8 cellular contexts compared by ENCODE assay signal in the genomic region with DNA sequence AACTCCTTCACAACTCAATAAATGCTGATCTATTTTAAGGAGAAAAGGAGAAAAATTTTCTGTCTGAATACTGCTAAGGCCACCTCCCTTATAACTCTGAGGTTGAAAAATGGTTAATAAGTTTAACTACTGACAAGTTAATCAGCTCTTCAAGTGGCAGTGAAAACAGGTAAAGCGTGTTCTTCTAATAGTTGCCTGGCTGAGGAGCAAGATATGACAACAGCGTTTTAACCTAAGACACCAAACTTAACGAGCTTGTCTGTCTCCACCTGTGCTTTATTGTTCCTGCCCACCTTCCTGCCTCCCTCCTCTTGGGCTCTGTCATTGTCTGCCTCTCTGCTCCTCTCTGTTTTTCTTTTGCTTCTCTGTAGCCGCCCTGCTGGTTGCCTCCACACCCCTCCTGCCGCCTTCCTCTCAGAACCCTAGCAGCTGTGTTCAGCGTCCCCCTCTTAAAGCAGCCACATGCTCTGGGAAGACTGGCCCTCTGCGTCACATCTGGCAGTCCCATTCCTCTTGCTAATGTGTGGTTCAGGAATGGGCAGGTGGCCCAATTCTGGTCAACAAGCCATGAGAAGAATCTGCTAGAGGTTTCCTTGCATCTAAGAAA. TPM values are rescaled to one million over a fixed set of nuclear protein-coding genes. Genes with fewer than 3 reads are reported as not detected.
DNase-seq lines count a peak whose midpoint lies in the region; ATAC-seq and TF ChIP-seq lines count a peak whose summit lies in the region.

No MANE protein-coding gene starts in this region.

- H3K36me3 Mint-ChIP-seq in activated T-helper 17 cell treated with anti-CD3 and anti-CD28 coated beads, Interleukin-2, amount 50 U/mL, for 72 hours (ENCODE audit: low read depth): peaks cover 8% of the 10 kb centered on the region
- peaks cover 2% of the 10 kb centered on the region for H3K36me3 Mint-ChIP-seq in neural crest cell (ENCODE audit: low read depth)

- H3K79me2 ChIP-seq in KMS-11 (ENCODE audit: insufficient read depth, low read depth): no peaks in the 10 kb centered on the region; the same call in 1 of the 2 replicates

- H3K4me3 Mint-ChIP-seq in activated T-helper 17 cell treated with anti-CD3 and anti-CD28 coated beads, Interleukin-2, amount 50 U/mL, for 72 hours: peak overlapping the region; percentile 91
- peak overlapping the region; percentile 4 for H3K4me3 Mint-ChIP-seq in neural crest cell

- peak overlapping the region; percentile 72 for H2AFZ ChIP-seq in KMS-11 (ENCODE audit: low read depth)

- H3K27me3 ChIP-seq in KMS-11 (ENCODE audit: insufficient read depth, low read depth) (no peaks in the 10 kb centered on the region), right lobe of liver (no peaks in the 10 kb centered on the region)

- H3K27ac ChIP-seq in KMS-11: peak overlapping the region; percentile 99
- no peak overlapping the region for H3K27ac ChIP-seq in right lobe of liver

- H3K9ac ChIP-seq in KMS-11: peak overlapping the region; percentile 76

- H3K4me1 Mint-ChIP-seq in activated T-helper 17 cell treated with anti-CD3 and anti-CD28 coated beads, Interleukin-2, amount 50 U/mL, for 72 hours: peaks cover 44% of the 10 kb centered on the region
- H3K4me1 Mint-ChIP-seq in neural crest cell: peaks cover 23% of the 10 kb centered on the region

- intact Hi-C loops in right lobe of liver (cut with DNase I): no loop called here

- H3K4me2 ChIP-seq in KMS-11: peak overlapping the region; percentile 98

- no peaks in the 10 kb centered on the region for H4K20me1 ChIP-seq in KMS-11 (ENCODE audit: insufficient read depth)

- H3K4me1 ChIP-seq in KMS-11 (ENCODE audit: low read depth, poor library complexity, severe bottlenecking): peaks cover 59% of the 10 kb centered on the region
- peaks cover 0 to 9% (median 0%) of the 10 kb centered on the region in 4 donors for H3K4me1 ChIP-seq in right lobe of liver

- TF ChIP-seq CTCF in KMS-11 (conservative IDR thresholded peaks at IDR 0.05; ENCODE audit: low read depth, low read length) (no peak), neural crest cell (conservative IDR thresholded peaks at IDR 0.05) (no peak), right lobe of liver (IDR thresholded peaks at IDR 0.05) (no peak)

- H3K27ac Mint-ChIP-seq in activated T-helper 17 cell treated with anti-CD3 and anti-CD28 coated beads, Interleukin-2, amount 50 U/mL, for 72 hours: peak overlapping the region; percentile 99
- H3K27ac Mint-ChIP-seq in neural crest cell (ENCODE audit: unreplicated experiment): no peak overlapping the region

- H3K27me3 Mint-ChIP-seq in activated T-helper 17 cell treated with anti-CD3 and anti-CD28 coated beads, Interleukin-2, amount 50 U/mL, for 72 hours: no peaks in the 10 kb centered on the region
- H3K27me3 Mint-ChIP-seq in neural crest cell (ENCODE audit: low read depth): peaks cover 36% of the 10 kb centered on the region

- 70% methylated on average over 7 of the region's 7 CpGs for WGBS in right lobe of liver (ENCODE audit: insufficient coverage, low coverage, low lambda C conversion rate, missing lambda C conversion rate)

- H3K9me3 ChIP-seq in right lobe of liver: no peaks in the 10 kb centered on the region

- CTCF ChIA-PET in HEK293T (lab: Yijun Ruan, JAX): interaction anchor here (1.4 kb wide), 1 partner anchor 9 kb away, joined by 7 read pairs; no protein-coding TSS in a partner anchor

- no peaks in the 10 kb centered on the region for H3K9me3 Mint-ChIP-seq in activated T-helper 17 cell treated with anti-CD3 and anti-CD28 coated beads, Interleukin-2, amount 50 U/mL, for 72 hours
- H3K9me3 Mint-ChIP-seq in neural crest cell: peaks cover 7% of the 10 kb centered on the region

- TF ChIP-seq POLR2A in GM18505 (IDR thresholded peaks at IDR 0.05; ENCODE audit: borderline replicate concordance, extremely low read depth, insufficient read depth, insufficient read length): no peak
- no peak for TF ChIP-seq POLR2A in right lobe of liver (IDR thresholded peaks at IDR 0.05)

- no peaks in the 10 kb centered on the region for H3K36me3 ChIP-seq in KMS-11 (ENCODE audit: insufficient read depth)
- H3K36me3 ChIP-seq in right lobe of liver: no peaks in the 10 kb centered on the region

- H3K4me3 ChIP-seq in KMS-11 (IDR thresholded peaks at IDR 0.05; ENCODE audit: insufficient read depth, low read depth, low read length) (no peak overlapping the region), right lobe of liver (no peak overlapping the region)

- peak; percentile 0 for ATAC-seq in GM18505 (IDR thresholded peaks at IDR 0.05; ENCODE audit: unreplicated experiment)
- ATAC-seq in activated T-helper 17 cell treated with anti-CD3 and anti-CD28 coated beads, Interleukin-2, amount 50 U/mL, for 72 hours (replicated peaks): peak; percentile 7
- no peak for ATAC-seq in right lobe of liver
- ATAC-seq in HG03565 (IDR thresholded peaks at IDR 0.05; ENCODE audit: unreplicated experiment): no peak

- POLR2A ChIA-PET in HEK293T (lab: Yijun Ruan, JAX): no interaction called here

- DNase-seq in neural crest cell (ENCODE audit: low read depth, low spot score): no peak
- no peak for DNase-seq in HEK293T (ENCODE audit: extremely low spot score)
- DNase-seq in right lobe of liver: no peak
- no peak for DNase-seq in NCI-H2196 treated with DMSO at 0.1 percent for 48 hours (lab: John Stamatoyannopoulos, UW; ENCODE audit: unreplicated experiment)

TF ChIP-seq in HEK293T, 16 proteins besides CTCF, POLR2A, EP300 and RAD21:
- TF ChIP-seq ELF4 (IDR thresholded peaks at IDR 0.05) (no peak), CTBP1 (IDR thresholded peaks at IDR 0.05; ENCODE audit: borderline replicate concordance) (no peak), FOXK2 (IDR thresholded peaks at IDR 0.05) (no peak), BHLHE40 (IDR thresholded peaks at IDR 0.05; ENCODE audit: borderline replicate concordance) (no peak), SUZ12 (IDR thresholded peaks at IDR 0.05) (no peak), PKNOX1 (IDR thresholded peaks at IDR 0.05) (no peak), HDGF (IDR thresholded peaks at IDR 0.05; ENCODE audit: borderline replicate concordance) (no peak), TARDBP (IDR thresholded peaks at IDR 0.05) (no peak), FOXA1 (IDR thresholded peaks at IDR 0.05) (no peak), NFRKB (IDR thresholded peaks at IDR 0.05) (no peak), FOXM1 (IDR thresholded peaks at IDR 0.05; ENCODE audit: borderline replicate concordance) (no peak), L3MBTL2 (conservative IDR thresholded peaks at IDR 0.05) (no peak), ZNF384 (IDR thresholded peaks at IDR 0.05) (no peak), ARNT (IDR thresholded peaks at IDR 0.05) (no peak), LEF1 (IDR thresholded peaks at IDR 0.05; ENCODE audit: borderline replicate concordance) (no peak), SP1 (IDR thresholded peaks at IDR 0.05) (no peak)

RNA-seq across cellular contexts. Expression of gene TSPAN5, which starts 4.3 kb away (rescaled TPM):
- total RNA-seq in activated T-helper 17 cell treated with anti-CD3 and anti-CD28 coated beads, Interleukin-2, amount 50 U/mL, for 72 hours: 10 to 100 TPM; 17.8 to 19.0 TPM
- total RNA-seq in neural crest cell: 25.0 and 26.3 TPM in 2 replicates
- total RNA-seq in right lobe of liver: 1 to 10 TPM in 1 of 6 experiments, under 1 TPM in 5; 0.12 to 1.2 (median 0.50) TPM

Comparison
In these comparisons a context has a peak if more than half of its experiments do, and no peak if none do; other contexts are left out.
1. ATAC-seq: peak in GM18505 (single experiment) and activated T-helper 17 cell treated with anti-CD3 and anti-CD28 coated beads, Interleukin-2, amount 50 U/mL, for 72 hours (single experiment); none in right lobe of liver (0 of 4) and HG03565 (single experiment).
2. RNA of gene TSPAN5, which starts 4.3 kb away (total RNA-seq): 25.0 to 26.3 TPM in neural crest cell and 17.8 to 19.0 TPM in activated T-helper 17 cell treated with anti-CD3 and anti-CD28 coated beads, Interleukin-2, amount 50 U/mL, for 72 hours; 0.12 to 1.2 TPM in right lobe of liver; every median in the first group is over 4 times any median in the second.